Comparison of ENCODE assay signal across 1 cellular context in genomic region chr2:238263204-238264071, GRCh38.
TF ChIP-seq lines count a peak whose summit lies in the region.

No MANE protein-coding gene starts in this region.

TF ChIP-seq in HepG2, 621 proteins besides CTCF, POLR2A, EP300 and RAD21 (continued from another document and continues in another):
- no peak for TF ChIP-seq RNF219 (CRISPR knock-in tag; IDR thresholded peaks at IDR 0.05)
- no peak for TF ChIP-seq ZFP62 (CRISPR knock-in tag; IDR thresholded peaks at IDR 0.05)
- TF ChIP-seq ZMYM2 (CRISPR knock-in tag; IDR thresholded peaks at IDR 0.05) = no peak
- TF ChIP-seq, protein P1, sequence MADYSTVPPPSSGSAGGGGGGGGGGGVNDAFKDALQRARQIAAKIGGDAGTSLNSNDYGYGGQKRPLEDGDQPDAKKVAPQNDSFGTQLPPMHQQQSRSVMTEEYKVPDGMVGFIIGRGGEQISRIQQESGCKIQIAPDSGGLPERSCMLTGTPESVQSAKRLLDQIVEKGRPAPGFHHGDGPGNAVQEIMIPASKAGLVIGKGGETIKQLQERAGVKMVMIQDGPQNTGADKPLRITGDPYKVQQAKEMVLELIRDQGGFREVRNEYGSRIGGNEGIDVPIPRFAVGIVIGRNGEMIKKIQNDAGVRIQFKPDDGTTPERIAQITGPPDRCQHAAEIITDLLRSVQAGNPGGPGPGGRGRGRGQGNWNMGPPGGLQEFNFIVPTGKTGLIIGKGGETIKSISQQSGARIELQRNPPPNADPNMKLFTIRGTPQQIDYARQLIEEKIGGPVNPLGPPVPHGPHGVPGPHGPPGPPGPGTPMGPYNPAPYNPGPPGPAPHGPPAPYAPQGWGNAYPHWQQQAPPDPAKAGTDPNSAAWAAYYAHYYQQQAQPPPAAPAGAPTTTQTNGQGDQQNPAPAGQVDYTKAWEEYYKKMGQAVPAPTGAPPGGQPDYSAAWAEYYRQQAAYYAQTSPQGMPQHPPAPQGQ (CRISPR knock-in tag; IDR thresholded peaks at IDR 0.05; ENCODE audit: borderline replicate concordance) = no peak
- TF ChIP-seq DMAP1 (CRISPR knock-in tag; IDR thresholded peaks at IDR 0.05) = peak; percentile 41; the same call in 1 of the 2 replicates
- TF ChIP-seq ZNF407 (CRISPR knock-in tag; IDR thresholded peaks at IDR 0.05; ENCODE audit: not compliant biosample characterization) = no peak
- no peak for TF ChIP-seq ADNP (CRISPR knock-in tag; IDR thresholded peaks at IDR 0.05)
- TF ChIP-seq XRCC5 (optimal IDR thresholded peaks at IDR 0.05; ENCODE audit: low read length) = peak; percentile 94
- no peak for TF ChIP-seq BCL3 (CRISPR knock-in tag; IDR thresholded peaks at IDR 0.05)
- TF ChIP-seq ATF7 (IDR thresholded peaks at IDR 0.05) = no peak
- TF ChIP-seq ATF7 (CRISPR knock-in tag; IDR thresholded peaks at IDR 0.05) = 0 out of 2 replicates have a peak, but pooled peaks have one; percentile 70
- peak; percentile 84 for TF ChIP-seq PHF21A (CRISPR knock-in tag; IDR thresholded peaks at IDR 0.05)
- no peak for TF ChIP-seq ZNF564 (CRISPR knock-in tag; IDR thresholded peaks at IDR 0.05)
- TF ChIP-seq, protein P2, sequence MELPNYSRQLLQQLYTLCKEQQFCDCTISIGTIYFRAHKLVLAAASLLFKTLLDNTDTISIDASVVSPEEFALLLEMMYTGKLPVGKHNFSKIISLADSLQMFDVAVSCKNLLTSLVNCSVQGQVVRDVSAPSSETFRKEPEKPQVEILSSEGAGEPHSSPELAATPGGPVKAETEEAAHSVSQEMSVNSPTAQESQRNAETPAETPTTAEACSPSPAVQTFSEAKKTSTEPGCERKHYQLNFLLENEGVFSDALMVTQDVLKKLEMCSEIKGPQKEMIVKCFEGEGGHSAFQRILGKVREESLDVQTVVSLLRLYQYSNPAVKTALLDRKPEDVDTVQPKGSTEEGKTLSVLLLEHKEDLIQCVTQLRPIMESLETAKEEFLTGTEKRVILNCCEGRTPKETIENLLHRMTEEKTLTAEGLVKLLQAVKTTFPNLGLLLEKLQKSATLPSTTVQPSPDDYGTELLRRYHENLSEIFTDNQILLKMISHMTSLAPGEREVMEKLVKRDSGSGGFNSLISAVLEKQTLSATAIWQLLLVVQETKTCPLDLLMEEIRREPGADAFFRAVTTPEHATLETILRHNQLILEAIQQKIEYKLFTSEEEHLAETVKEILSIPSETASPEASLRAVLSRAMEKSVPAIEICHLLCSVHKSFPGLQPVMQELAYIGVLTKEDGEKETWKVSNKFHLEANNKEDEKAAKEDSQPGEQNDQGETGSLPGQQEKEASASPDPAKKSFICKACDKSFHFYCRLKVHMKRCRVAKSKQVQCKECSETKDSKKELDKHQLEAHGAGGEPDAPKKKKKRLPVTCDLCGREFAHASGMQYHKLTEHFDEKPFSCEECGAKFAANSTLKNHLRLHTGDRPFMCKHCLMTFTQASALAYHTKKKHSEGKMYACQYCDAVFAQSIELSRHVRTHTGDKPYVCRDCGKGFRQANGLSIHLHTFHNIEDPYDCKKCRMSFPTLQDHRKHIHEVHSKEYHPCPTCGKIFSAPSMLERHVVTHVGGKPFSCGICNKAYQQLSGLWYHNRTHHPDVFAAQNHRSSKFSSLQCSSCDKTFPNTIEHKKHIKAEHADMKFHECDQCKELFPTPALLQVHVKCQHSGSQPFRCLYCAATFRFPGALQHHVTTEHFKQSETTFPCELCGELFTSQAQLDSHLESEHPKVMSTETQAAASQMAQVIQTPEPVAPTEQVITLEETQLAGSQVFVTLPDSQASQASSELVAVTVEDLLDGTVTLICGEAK (IDR thresholded peaks at IDR 0.05) = no peak
- TF ChIP-seq, protein P2 (CRISPR knock-in tag; IDR thresholded peaks at IDR 0.05) = no peak; the same call in 1 of the 2 replicates
- TF ChIP-seq ZNF121 (CRISPR knock-in tag; IDR thresholded peaks at IDR 0.05) = peak; percentile 77
- TF ChIP-seq HMGXB3 (CRISPR knock-in tag; IDR thresholded peaks at IDR 0.05; ENCODE audit: borderline replicate concordance) = peak; percentile 40; the same call in 1 of the 2 replicates
- TF ChIP-seq, protein P3, sequence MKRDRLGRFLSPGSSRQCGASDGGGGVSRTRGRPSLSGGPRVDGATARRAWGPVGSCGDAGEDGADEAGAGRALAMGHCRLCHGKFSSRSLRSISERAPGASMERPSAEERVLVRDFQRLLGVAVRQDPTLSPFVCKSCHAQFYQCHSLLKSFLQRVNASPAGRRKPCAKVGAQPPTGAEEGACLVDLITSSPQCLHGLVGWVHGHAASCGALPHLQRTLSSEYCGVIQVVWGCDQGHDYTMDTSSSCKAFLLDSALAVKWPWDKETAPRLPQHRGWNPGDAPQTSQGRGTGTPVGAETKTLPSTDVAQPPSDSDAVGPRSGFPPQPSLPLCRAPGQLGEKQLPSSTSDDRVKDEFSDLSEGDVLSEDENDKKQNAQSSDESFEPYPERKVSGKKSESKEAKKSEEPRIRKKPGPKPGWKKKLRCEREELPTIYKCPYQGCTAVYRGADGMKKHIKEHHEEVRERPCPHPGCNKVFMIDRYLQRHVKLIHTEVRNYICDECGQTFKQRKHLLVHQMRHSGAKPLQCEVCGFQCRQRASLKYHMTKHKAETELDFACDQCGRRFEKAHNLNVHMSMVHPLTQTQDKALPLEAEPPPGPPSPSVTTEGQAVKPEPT (CRISPR knock-in tag; IDR thresholded peaks at IDR 0.05; ENCODE audit: low read depth) = no peak
